In genomic region chr9:15426019-15426418, GRCh38 we compare ENCODE assay signal across 1 cellular context.
TF ChIP-seq lines count a peak whose summit lies in the region.

No MANE protein-coding gene starts in this region.

TF ChIP-seq in HepG2, 621 proteins besides CTCF, POLR2A, EP300 and RAD21 (continued from another document):
- TF ChIP-seq FOXP4 (CRISPR knock-in tag; IDR thresholded peaks at IDR 0.05) (no peak), SOX13 (IDR thresholded peaks at IDR 0.05) (no peak), SOX13 (CRISPR knock-in tag; conservative IDR thresholded peaks at IDR 0.05 in 1 of 2, IDR thresholded peaks at IDR 0.05 in 1 of 2) (no peak)
